18 cellular contexts compared by ENCODE assay signal in the genomic region with DNA sequence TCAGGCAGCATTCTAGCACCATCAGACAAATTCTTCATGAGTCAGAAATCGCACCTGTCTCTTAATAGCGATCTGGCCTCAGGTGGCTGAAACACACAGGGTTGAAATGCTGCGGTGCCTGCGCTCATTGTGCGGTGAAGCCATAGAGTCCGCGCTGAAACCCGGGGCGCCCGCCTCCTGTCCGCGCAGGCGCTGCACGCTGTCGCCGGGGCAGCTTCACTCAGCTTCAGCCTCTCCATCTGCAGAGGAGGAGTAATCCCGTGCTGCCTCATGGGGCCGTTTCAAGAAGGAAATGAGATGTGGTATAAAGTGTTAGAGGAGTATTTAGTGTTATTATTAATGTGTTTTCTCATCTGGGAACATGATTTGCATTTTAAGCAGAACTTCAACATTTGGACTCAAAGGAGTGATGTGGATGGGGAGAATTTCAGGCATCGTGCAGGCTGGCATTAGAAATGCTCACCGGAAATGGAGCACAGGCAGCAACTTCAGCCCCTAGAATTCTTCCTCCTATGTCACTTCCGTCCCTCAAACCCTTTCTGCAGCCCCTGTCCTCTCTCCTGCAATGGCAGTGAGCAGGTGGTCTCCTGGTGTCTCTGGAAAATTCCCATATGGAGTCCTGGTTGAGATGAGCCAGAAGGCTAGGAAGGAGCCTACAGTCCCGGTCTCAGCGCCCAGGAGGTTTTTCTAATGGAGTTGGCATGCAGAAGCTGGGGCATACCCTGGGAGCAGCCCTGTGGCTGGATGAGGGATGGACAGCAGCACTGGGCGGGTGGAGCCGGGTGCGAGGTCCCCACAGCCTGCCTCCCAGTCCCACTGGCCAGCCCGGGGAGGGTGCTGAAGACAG. TPM values are rescaled to one million over a fixed set of nuclear protein-coding genes. Genes with fewer than 3 reads are reported as not detected.
DNase-seq lines count a peak whose midpoint lies in the region; ATAC-seq lines count a peak whose summit lies in the region.
"Had no signal": no experiment of that assay in that cellular context is flagged by ENCODE, and none has a peak within 500 bp of the region (broad histone marks: within the 10 kb centered on the region; RNA-seq: fewer than 3 reads in every experiment).

No MANE protein-coding gene starts in this region.

- ATAC-seq in GM19328 (IDR thresholded peaks at IDR 0.05; ENCODE audit: unreplicated experiment) = no peak
- ATAC-seq in GM21528 (IDR thresholded peaks at IDR 0.05; ENCODE audit: low FRiP score, unreplicated experiment) = no peak
- ATAC-seq: activated CD8-positive, alpha-beta T cell treated with anti-CD3 and anti-CD28 coated beads for 36 hours; left lung had no signal

- peak; percentile 37 for DNase-seq in NCI-H748 (lab: John Stamatoyannopoulos, UW; ENCODE audit: unreplicated experiment)
- DNase-seq in NCI-H748 treated with DMSO at 0.1 percent for 48 hours (lab: John Stamatoyannopoulos, UW) = no peak
- DNase-seq in SK-N-DZ (ENCODE audit: low spot score) = peak; percentile 11
- DNase-seq in hypothalamus (lab: John Stamatoyannopoulos, UW) = peak in 32 of 51 donors; percentile 7 to 64 (median 37)
- DNase-seq in superior temporal gyrus (ENCODE audit: extremely low spot score) = peak; percentile 73
- DNase-seq in HuH-7 (ENCODE audit: low spot score) = no peak
- DNase-seq: activated CD8-positive, alpha-beta T cell treated with anti-CD3 and anti-CD28 coated beads for 36 hours; amniotic stem cell; DMS153; effector CD8-positive, alpha-beta T cell; esophagus squamous epithelium; GF-D8; GM23248; left lung; T-helper 9 cell had no signal

RNA-seq across cellular contexts. Expression of a gene that starts 59.5 kb away (rescaled TPM):
- polyA plus RNA-seq in SK-N-DZ (2014; cell fraction: cytosol; rRNA removed) = 0.53 and 1.5 TPM in 2 replicates
- polyA plus RNA-seq in SK-N-DZ (2014; cell fraction: nucleus; rRNA removed) = 2.1 and 2.5 TPM in 2 replicates
- polyA plus RNA-seq: GM23248, IgD-negative memory B cell had no signal

Comparison
In these comparisons a context has a peak if more than half of its experiments do, and no peak if none do; other contexts are left out.
1. DNase-seq: peak in NCI-H748 (single experiment), SK-N-DZ (single experiment), hypothalamus (32 of 51) and superior temporal gyrus (single experiment); none in NCI-H748 treated with DMSO at 0.1 percent for 48 hours (single experiment) and HuH-7 (single experiment).